19 cellular contexts compared by ENCODE assay signal in the genomic region with DNA sequence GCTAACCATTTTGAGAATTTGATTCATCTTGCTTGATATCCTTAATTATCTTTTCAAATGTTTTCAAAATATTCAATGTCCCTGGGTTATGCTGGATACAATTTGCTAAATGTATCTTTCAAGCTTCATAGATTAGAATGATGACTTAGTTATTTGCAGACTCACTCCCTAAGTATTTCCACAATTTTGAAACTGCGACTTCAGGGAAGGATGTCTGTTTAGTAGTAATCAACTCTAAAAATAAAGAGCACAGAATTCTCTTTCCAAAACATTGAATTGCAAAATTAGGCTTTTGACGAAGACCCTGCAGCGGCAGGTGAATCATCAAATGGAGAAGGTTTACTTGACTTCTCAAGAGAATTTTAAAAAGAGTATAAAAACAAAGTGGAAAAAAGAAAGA. TPM values are rescaled to one million over a fixed set of nuclear protein-coding genes. Genes with fewer than 3 reads are reported as not detected.
"Had no signal": no experiment of that assay in that cellular context is flagged by ENCODE, and none has a peak within 500 bp of the region (broad histone marks: within the 10 kb centered on the region; RNA-seq: fewer than 3 reads in every experiment).

No MANE protein-coding gene starts in this region.

- DNase-seq: activated CD4-positive, alpha-beta T cell treated with anti-CD3 and anti-CD28 coated beads for 36 hours; activated CD8-positive, alpha-beta memory T cell treated with anti-CD3 and anti-CD28 coated beads, Interleukin-2, amount 50 U/mL, for 48 hours; activated CD8-positive, alpha-beta T cell treated with anti-CD3 and anti-CD28 coated beads for 36 hours; activated naive CD4-positive, alpha-beta T cell treated with anti-CD3 and anti-CD28 coated beads for 36 hours; cerebellar nuclear complex; dermis blood vessel endothelial cell; gastrocnemius medialis; left ventricle myocardium superior; mesendoderm; retina; small intestine; stimulated activated naive CD4-positive, alpha-beta T cell; substantia nigra; T-helper 9 cell had no signal

- H3K9ac ChIP-seq: neural progenitor cell, parathyroid adenoma had no signal

- H3K4me1 Mint-ChIP-seq: neural progenitor cell had no signal

- H3K36me3 Mint-ChIP-seq: neural progenitor cell had no signal

- H3K4me3 ChIP-seq: gastrocnemius medialis, neural progenitor cell had no signal

- H3K4me3 Mint-ChIP-seq: activated CD4-positive, alpha-beta T cell treated with anti-CD3 and anti-CD28 coated beads for 36 hours; activated CD8-positive, alpha-beta T cell treated with anti-CD3 and anti-CD28 coated beads for 36 hours; activated naive CD4-positive, alpha-beta T cell treated with anti-CD3 and anti-CD28 coated beads for 36 hours; neural progenitor cell had no signal

- H3K9me3 Mint-ChIP-seq: activated CD8-positive, alpha-beta T cell treated with anti-CD3 and anti-CD28 coated beads for 36 hours; activated naive CD4-positive, alpha-beta T cell treated with anti-CD3 and anti-CD28 coated beads for 36 hours; neural progenitor cell had no signal

- H3K4me1 ChIP-seq: gastrocnemius medialis, neural progenitor cell, parathyroid adenoma had no signal

- H3K27me3 ChIP-seq: gastrocnemius medialis, neural progenitor cell had no signal

- H3K9me3 ChIP-seq: gastrocnemius medialis had no signal

- H3K27ac ChIP-seq: gastrocnemius medialis, neural progenitor cell, parathyroid adenoma, VCaP had no signal

- H3K36me3 ChIP-seq: gastrocnemius medialis, neural progenitor cell had no signal

- H3K27ac Mint-ChIP-seq: activated CD4-positive, alpha-beta T cell treated with anti-CD3 and anti-CD28 coated beads for 36 hours; activated CD8-positive, alpha-beta T cell treated with anti-CD3 and anti-CD28 coated beads for 36 hours; activated naive CD4-positive, alpha-beta T cell treated with anti-CD3 and anti-CD28 coated beads for 36 hours; neural progenitor cell had no signal

- H2AFZ ChIP-seq: neural progenitor cell, parathyroid adenoma had no signal

- H3K4me2 ChIP-seq: neural progenitor cell had no signal

- ATAC-seq: activated CD4-positive, alpha-beta T cell treated with anti-CD3 and anti-CD28 coated beads for 36 hours; activated CD8-positive, alpha-beta T cell treated with anti-CD3 and anti-CD28 coated beads for 36 hours; esophagus mucosa; gastrocnemius medialis; left ventricle myocardium superior had no signal

RNA-seq across cellular contexts. Expression of gene RGS1, which starts 14.2 kb away (rescaled TPM):
- total RNA-seq: dermis blood vessel endothelial cell, kidney epithelial cell had no signal

RNA-seq across cellular contexts. Expression of gene RGS13, which starts 46.1 kb away (rescaled TPM):
- total RNA-seq: activated CD4-positive, alpha-beta T cell treated with anti-CD3 and anti-CD28 coated beads for 36 hours; activated CD8-positive, alpha-beta T cell treated with anti-CD3 and anti-CD28 coated beads for 36 hours; activated naive CD4-positive, alpha-beta T cell treated with anti-CD3 and anti-CD28 coated beads for 36 hours; dermis blood vessel endothelial cell; esophagus mucosa; gastrocnemius medialis; kidney epithelial cell; left ventricle myocardium superior had no signal
